ENCODE assay signal across 17 cellular contexts in genomic region chr5:148875205-148875875, GRCh38. TPM values are rescaled to one million over a fixed set of nuclear protein-coding genes. Genes with fewer than 3 reads are reported as not detected.
DNase-seq lines count a peak whose midpoint lies in the region; ATAC-seq and TF ChIP-seq lines count a peak whose summit lies in the region.
"Had no signal": no experiment of that assay in that cellular context is flagged by ENCODE, and none has a peak within 500 bp of the region (broad histone marks: within the 10 kb centered on the region; RNA-seq: fewer than 3 reads in every experiment).

No MANE protein-coding gene starts in this region.

- WGBS in right cardiac atrium = 54% methylated on average over 4 of the region's 4 CpGs

- in situ Hi-C loops in HAP-1 (cut with MboI; ENCODE audit: low sequenced_read_pairs) = no loop called here

- intact Hi-C loops in right cardiac atrium (cut with DNase I) = no loop called here

- ATAC-seq in right cardiac atrium (peak; percentile 63), GM18861 (IDR thresholded peaks at IDR 0.05; ENCODE audit: unreplicated experiment) (no peak)
- ATAC-seq: activated CD4-positive, CD25-positive, alpha-beta regulatory T cell treated with anti-CD3 and anti-CD28 coated beads, Interleukin-2, amount 50 U/mL, for 24 hours; activated CD8-positive, alpha-beta T cell treated with anti-CD3 and anti-CD28 coated beads for 36 hours; mucosa of descending colon had no signal

- no peak for TF ChIP-seq POLR2A in erythroblast (IDR thresholded peaks at IDR 0.05; ENCODE audit: low read length)

- H3K4me3 ChIP-seq in right cardiac atrium (ENCODE audit: low read length) (no peak overlapping the region), HAP-1 (no peak overlapping the region), H7 (ENCODE audit: insufficient read depth, low read depth, low read length) (no peak overlapping the region)
- H3K4me3 ChIP-seq: mucosa of descending colon, neural progenitor cell had no signal

- DNase-seq in Daoy (ENCODE audit: low read depth) = peak; percentile 12
- peak; percentile 43 for DNase-seq in HS-27A (ENCODE audit: low read depth)
- DNase-seq in erythroblast (lab: John Stamatoyannopoulos, UW) = peak; percentile 16 to 57
- DNase-seq in right cardiac atrium = no peak
- no peak for DNase-seq in HAP-1 (ENCODE audit: low spot score in 2 of 2)
- DNase-seq in H7 = no peak
- DNase-seq: activated CD8-positive, alpha-beta T cell treated with anti-CD3 and anti-CD28 coated beads for 36 hours; activated naive CD4-positive, alpha-beta T cell treated with anti-CD3 and anti-CD28 coated beads, Interleukin-2, amount 10 ng/mL, durations not matched to agents 7 days and 5 days; glutamatergic neuron; MM.1S; mucosa of descending colon; NCI-H1417 treated with DMSO at 0.1 percent for 48 hours; NCI-H526; SHP77 had no signal

- H3K9me3 ChIP-seq in right cardiac atrium (ENCODE audit: control insufficient read depth, low read length) (no peaks in the 10 kb centered on the region), HAP-1 (no peaks in the 10 kb centered on the region)
- H3K9me3 ChIP-seq: mucosa of descending colon had no signal

- H3K36me3 ChIP-seq in HAP-1 (replicated peaks) (no peaks in the 10 kb centered on the region), H7 (replicated peaks; ENCODE audit: control insufficient read depth, insufficient read depth, low read length) (no peaks in the 10 kb centered on the region)
- H3K36me3 ChIP-seq: neural progenitor cell had no signal

- H3K4me1 ChIP-seq in right cardiac atrium (ENCODE audit: control insufficient read depth, insufficient read depth, low read length) (peaks cover 9% of the 10 kb centered on the region), HAP-1 (no peaks in the 10 kb centered on the region)

- H3K27me3 ChIP-seq in right cardiac atrium (ENCODE audit: control insufficient read depth, insufficient read depth) (no peaks in the 10 kb centered on the region), HAP-1 (ENCODE audit: low read depth) (no peaks in the 10 kb centered on the region), H7 (ENCODE audit: control insufficient read depth, insufficient read depth, low read length) (no peaks in the 10 kb centered on the region)
- H3K27me3 ChIP-seq: neural progenitor cell had no signal

- H3K27ac ChIP-seq in right cardiac atrium (ENCODE audit: low read length) = peak overlapping the region; percentile 1
- H3K27ac ChIP-seq: neural progenitor cell had no signal

RNA-seq across cellular contexts. Expression of gene ADRB2, which starts 48.9 kb away (rescaled TPM):
- total RNA-seq in Daoy (2014; rRNA removed; shearing (Covaris generic)) = 2.1 and 3.7 TPM in 2 replicates
- 1 to 10 TPM; 5.0 to 9.2 (median 7.9) TPM for total RNA-seq in right cardiac atrium
- polyA plus RNA-seq in right cardiac atrium = 2.4 TPM
- total RNA-seq in H7 (2014; rRNA removed; shearing (Covaris generic)) = 0.17 and 0.18 TPM in 2 replicates

Comparison
In these comparisons a context has a peak if more than half of its experiments do, and no peak if none do; other contexts are left out.
1. DNase-seq: peak in Daoy (single experiment), HS-27A (single experiment) and erythroblast (2 of 2); none in right cardiac atrium (0 of 3), HAP-1 (0 of 2) and H7 (single experiment).